ENCODE assay signal across 13 cellular contexts in the genomic region with DNA sequence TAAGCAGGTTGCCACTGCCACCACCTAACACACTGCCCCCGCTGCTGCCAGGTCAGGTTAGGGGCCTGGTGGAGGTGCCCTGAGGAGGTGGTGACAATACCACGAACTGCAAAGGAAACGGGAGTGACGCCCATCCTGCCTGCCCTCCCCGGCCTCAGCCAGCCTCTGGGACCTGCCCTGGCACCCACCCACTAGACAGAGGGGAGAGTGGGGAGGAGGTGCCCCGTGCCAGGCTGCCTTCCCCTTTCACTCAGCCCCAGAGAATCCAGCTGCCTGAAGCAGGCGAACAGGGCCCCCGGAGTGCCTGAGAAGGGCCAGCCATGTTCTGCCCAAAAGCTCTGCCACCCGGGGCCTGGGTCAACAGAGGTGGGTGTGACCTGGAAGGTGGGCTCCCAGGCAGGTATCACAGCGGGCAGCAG. TPM values are rescaled to one million over a fixed set of nuclear protein-coding genes. Genes with fewer than 3 reads are reported as not detected.
A peak's percentile ranks its signal among the peaks of the same experiment; 100 is the strongest.
DNase-seq lines count a peak whose midpoint lies in the region; ATAC-seq and TF ChIP-seq lines count a peak whose summit lies in the region.
"Had no signal": no experiment of that assay in that cellular context is flagged by ENCODE, and none has a peak within 500 bp of the region (broad histone marks: within the 10 kb centered on the region; RNA-seq: fewer than 3 reads in every experiment).

No MANE protein-coding gene starts in this region.

- no peaks in the 10 kb centered on the region for H3K27me3 Mint-ChIP-seq in CD8-positive, alpha-beta T cell (ENCODE audit: low read depth)
- H3K27me3 Mint-ChIP-seq in activated CD8-positive, alpha-beta T cell treated with anti-CD3 and anti-CD28 coated beads for 36 hours, result no peaks in the 10 kb centered on the region

- peak overlapping the region; percentile 28 for H3K4me3 ChIP-seq in CD8-positive, alpha-beta T cell (ENCODE audit: low read depth, low read length)
- H3K4me3 ChIP-seq: SK-N-MC, testis had no signal

- no peaks in the 10 kb centered on the region for H3K9me3 Mint-ChIP-seq in CD8-positive, alpha-beta T cell
- H3K9me3 Mint-ChIP-seq in activated CD8-positive, alpha-beta T cell treated with anti-CD3 and anti-CD28 coated beads for 36 hours, result no peaks in the 10 kb centered on the region
- H3K9me3 Mint-ChIP-seq: CD14-positive monocyte had no signal

- CTCF ChIA-PET in CD8-positive, alpha-beta T cell (lab: Charles Lee), result no interaction called here
- CTCF ChIA-PET in activated CD8-positive, alpha-beta T cell treated with anti-CD3 and anti-CD28 coated beads for 36 hours (lab: Charles Lee), result no interaction called here

- H3K4me1 ChIP-seq in CD8-positive, alpha-beta T cell (ENCODE audit: insufficient read depth, low read length), result peaks cover 25% of the 10 kb centered on the region

- ATAC-seq in CD8-positive, alpha-beta T cell, result peak; percentile 95
- ATAC-seq in activated CD8-positive, alpha-beta T cell treated with anti-CD3 and anti-CD28 coated beads for 36 hours, result peak; percentile 93
- ATAC-seq: esophagus mucosa had no signal

- peak overlapping the region; percentile 35 for H3K27ac ChIP-seq in CD8-positive, alpha-beta T cell (ENCODE audit: low read depth, low read length)
- H3K27ac ChIP-seq: SK-N-MC, testis had no signal

- H3K4me3 Mint-ChIP-seq in CD8-positive, alpha-beta T cell, result peak overlapping the region; percentile 63
- peak overlapping the region; percentile 43 for H3K4me3 Mint-ChIP-seq in activated CD8-positive, alpha-beta T cell treated with anti-CD3 and anti-CD28 coated beads for 36 hours

- DNase-seq in CD8-positive, alpha-beta T cell, result peak; percentile 38 to 80 (median 61)
- DNase-seq in activated CD8-positive, alpha-beta T cell treated with anti-CD3 and anti-CD28 coated beads for 36 hours, result peak; percentile 88
- DNase-seq in dermis blood vessel endothelial cell (peak; percentile 29), GM10266 (ENCODE audit: extremely low spot score) (no peak), iPS-NIHi7 (ENCODE audit: extremely low spot score) (no peak), anterior cingulate cortex (lab: John Stamatoyannopoulos, UW) (no peak), NOMO-1 (lab: John Stamatoyannopoulos, UW; ENCODE audit: unreplicated experiment in 2 of 2) (no peak)
- DNase-seq in stimulated activated CD4-positive, alpha-beta T cell treated with anti-CD3 and anti-CD28 coated beads, Interleukin-1b, Interleukin-23, amount 100 ng/mL, for 48 hours, result peak; percentile 51
- DNase-seq: NCI-H2227 treated with DMSO at 0.1 percent for 48 hours, testis had no signal

- no peaks in the 10 kb centered on the region for H3K36me3 ChIP-seq in CD8-positive, alpha-beta T cell (ENCODE audit: insufficient read depth, low read length)

- POLR2A ChIA-PET in CD8-positive, alpha-beta T cell (lab: Charles Lee), result interaction anchor here (1.4 kb wide), 1 partner anchor 17 kb away, joined by 3 read pairs; no protein-coding TSS in a partner anchor
- POLR2A ChIA-PET in activated CD8-positive, alpha-beta T cell treated with anti-CD3 and anti-CD28 coated beads for 36 hours (lab: Charles Lee), result interaction anchor here (2.0 kb wide), 1 partner anchor 10 kb away, joined by 4 read pairs; no protein-coding TSS in a partner anchor

- no peaks in the 10 kb centered on the region for H3K9me3 ChIP-seq in CD8-positive, alpha-beta T cell (ENCODE audit: low read length)
- H3K9me3 ChIP-seq: testis had no signal

- peaks cover 28% of the 10 kb centered on the region for H3K4me1 Mint-ChIP-seq in CD8-positive, alpha-beta T cell (ENCODE audit: low read depth)
- H3K4me1 Mint-ChIP-seq in activated CD8-positive, alpha-beta T cell treated with anti-CD3 and anti-CD28 coated beads for 36 hours (ENCODE audit: low read depth), result peaks cover 36% of the 10 kb centered on the region

- intact Hi-C loops in CD8-positive, alpha-beta T cell (cut with DNase I, micrococcal nuclease), result loop anchor here in 1 of 2 experiments (2.0 to 5.0 kb wide), 3 partner anchors 19 to 104 kb away; no protein-coding TSS in a partner anchor
- intact Hi-C loops in activated CD8-positive, alpha-beta T cell treated with anti-CD3 and anti-CD28 coated beads for 36 hours (cut with micrococcal nuclease), result no loop called here

- no peaks in the 10 kb centered on the region for H3K27me3 ChIP-seq in CD8-positive, alpha-beta T cell (ENCODE audit: insufficient read depth, low read length)
- H3K27me3 ChIP-seq: testis had no signal

- H3K36me3 Mint-ChIP-seq in CD8-positive, alpha-beta T cell, result no peaks in the 10 kb centered on the region
- no peaks in the 10 kb centered on the region for H3K36me3 Mint-ChIP-seq in activated CD8-positive, alpha-beta T cell treated with anti-CD3 and anti-CD28 coated beads for 36 hours (ENCODE audit: low read depth)
- H3K36me3 Mint-ChIP-seq: CD14-positive monocyte had no signal

- TF ChIP-seq CTCF in CD8-positive, alpha-beta T cell (IDR thresholded peaks at IDR 0.05), result no peak
- no peak for TF ChIP-seq CTCF in activated CD8-positive, alpha-beta T cell treated with anti-CD3 and anti-CD28 coated beads for 36 hours (IDR thresholded peaks at IDR 0.05)
- TF ChIP-seq CTCF in GM10266 (IDR thresholded peaks at IDR 0.05; ENCODE audit: control insufficient read depth, insufficient read depth, low read depth, missing control alignments), result no peak

- peak overlapping the region; percentile 66 for H3K27ac Mint-ChIP-seq in CD8-positive, alpha-beta T cell
- peak overlapping the region; percentile 72 for H3K27ac Mint-ChIP-seq in activated CD8-positive, alpha-beta T cell treated with anti-CD3 and anti-CD28 coated beads for 36 hours

RNA-seq across cellular contexts. Expression of gene FOSL2, which starts 44.5 kb away (rescaled TPM):
- 100 to 1,000 TPM; 359 to 360 TPM for total RNA-seq in CD8-positive, alpha-beta T cell
- 100 to 1,000 TPM; 114 to 119 TPM for total RNA-seq in activated CD8-positive, alpha-beta T cell treated with anti-CD3 and anti-CD28 coated beads for 36 hours
- 58.4 and 59.1 TPM in 2 replicates for total RNA-seq in dermis blood vessel endothelial cell

Comparison
In these comparisons a context has a peak if more than half of its experiments do, and no peak if none do; other contexts are left out.
1. DNase-seq: peak in CD8-positive, alpha-beta T cell (7 of 7), activated CD8-positive, alpha-beta T cell treated with anti-CD3 and anti-CD28 coated beads for 36 hours (single experiment), dermis blood vessel endothelial cell (single experiment) and stimulated activated CD4-positive, alpha-beta T cell treated with anti-CD3 and anti-CD28 coated beads, Interleukin-1b, Interleukin-23, amount 100 ng/mL, for 48 hours (single experiment); none in GM10266 (single experiment), iPS-NIHi7 (single experiment), anterior cingulate cortex (0 of 58) and NOMO-1 (0 of 2).